ENCODE assay signal across 1 cellular context in genomic region chr1:44908427-44908826, GRCh38.
TF ChIP-seq lines count a peak whose summit lies in the region.

No MANE protein-coding gene starts in this region.

TF ChIP-seq in K562, 482 proteins besides CTCF, POLR2A, EP300 and RAD21 (continued from another document):
- no peak for TF ChIP-seq PPARD (CRISPR knock-in tag; IDR thresholded peaks at IDR 0.05)
- TF ChIP-seq KLF16 (IDR thresholded peaks at IDR 0.05), result no peak
- TF ChIP-seq TRIM25 (IDR thresholded peaks at IDR 0.05; ENCODE audit: borderline replicate concordance), result no peak
- TF ChIP-seq NFIC (IDR thresholded peaks at IDR 0.05), result no peak
- TF ChIP-seq MLX (CRISPR knock-in tag; conservative IDR thresholded peaks at IDR 0.05), result no peak
- TF ChIP-seq E2F8 (IDR thresholded peaks at IDR 0.05; ENCODE audit: low read depth, partially characterized antibody), result no peak
- TF ChIP-seq ID3 (CRISPR knock-in tag; IDR thresholded peaks at IDR 0.05), result no peak
- no peak for TF ChIP-seq ID3 (tag; IDR thresholded peaks at IDR 0.05)
- TF ChIP-seq ZNF408 (CRISPR knock-in tag; IDR thresholded peaks at IDR 0.05; ENCODE audit: low read depth), result no peak
- no peak for TF ChIP-seq STAG1 (CRISPR knock-in tag; IDR thresholded peaks at IDR 0.05; ENCODE audit: borderline replicate concordance)
- TF ChIP-seq ATF3 (IDR thresholded peaks at IDR 0.05), result no peak
- TF ChIP-seq ATF3 (CRISPR knock-in tag; conservative IDR thresholded peaks at IDR 0.05), result no peak
- no peak for TF ChIP-seq E2F1 (CRISPR knock-in tag; IDR thresholded peaks at IDR 0.05)
- TF ChIP-seq CUX1 (CRISPR knock-in tag; IDR thresholded peaks at IDR 0.05), result no peak
- 0 out of 2 replicates have a peak, but pooled peaks have one; percentile 6 for TF ChIP-seq SMARCA4 (IDR thresholded peaks at IDR 0.05)
- no peak for TF ChIP-seq BCLAF1 (IDR thresholded peaks at IDR 0.05; ENCODE audit: borderline replicate concordance in 1 of 2, control insufficient read depth in 1 of 2, low read depth in 2 of 2, low read length in 1 of 2)
- peak; percentile 59 for TF ChIP-seq ARID1B (IDR thresholded peaks at IDR 0.05)
- TF ChIP-seq EZH2 (IDR thresholded peaks at IDR 0.05; ENCODE audit: borderline replicate concordance, low read depth, low read length), result no peak
- TF ChIP-seq E2F5 (CRISPR knock-in tag; IDR thresholded peaks at IDR 0.05), result no peak
- TF ChIP-seq TAF9B (IDR thresholded peaks at IDR 0.05; ENCODE audit: partially characterized antibody), result no peak
- no peak for TF ChIP-seq DMBX1 (CRISPR knock-in tag; IDR thresholded peaks at IDR 0.05; ENCODE audit: borderline replicate concordance)
- TF ChIP-seq TOE1 (IDR thresholded peaks at IDR 0.05; ENCODE audit: borderline replicate concordance), result no peak
- TF ChIP-seq TOE1 (CRISPR knock-in tag; IDR thresholded peaks at IDR 0.05; ENCODE audit: borderline replicate concordance, low read depth), result no peak
- 0 out of 2 replicates have a peak, but pooled peaks have one; percentile 17 for TF ChIP-seq NCOR1 (IDR thresholded peaks at IDR 0.05)
- TF ChIP-seq PURB (CRISPR knock-in tag; IDR thresholded peaks at IDR 0.05; ENCODE audit: low read depth), result no peak
- TF ChIP-seq TEAD4 (IDR thresholded peaks at IDR 0.05; ENCODE audit: low read length), result peak; percentile 24; the same call in 1 of the 2 replicates
- TF ChIP-seq TEAD4 (CRISPR knock-in tag; IDR thresholded peaks at IDR 0.05; ENCODE audit: borderline replicate concordance), result no peak
- TF ChIP-seq CBX2 (IDR thresholded peaks at IDR 0.05; ENCODE audit: insufficient read depth, low read length, poor library complexity, severe bottlenecking), result no peak
- no peak for TF ChIP-seq HIVEP1 (CRISPR knock-in tag; IDR thresholded peaks at IDR 0.05)
- TF ChIP-seq TAL1 (IDR thresholded peaks at IDR 0.05), result peak; percentile 35; the same call in 1 of the 2 replicates
- TF ChIP-seq THAP7 (CRISPR knock-in tag; IDR thresholded peaks at IDR 0.05), result no peak
